In the genomic region with DNA sequence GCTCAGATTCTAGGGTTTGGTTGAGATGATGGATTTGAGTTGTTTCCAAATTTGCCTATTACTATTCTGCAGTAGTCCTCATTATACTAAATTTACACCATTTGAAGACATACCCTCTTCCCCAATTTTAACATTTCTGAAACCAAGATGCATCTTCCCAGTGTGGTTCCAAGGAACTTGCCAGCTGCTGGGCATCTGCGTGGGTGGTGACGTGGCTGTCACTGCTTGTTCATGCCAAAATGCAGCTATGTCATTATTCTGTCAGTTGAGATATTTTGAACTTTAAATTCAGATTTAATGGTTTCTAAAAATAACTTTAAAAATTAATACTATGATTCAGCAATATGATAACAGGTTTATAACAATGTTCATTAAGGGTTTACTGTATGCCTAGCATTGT, we compare ENCODE assay signal across 8 cellular contexts. TPM values are rescaled to one million over a fixed set of nuclear protein-coding genes. Genes with fewer than 3 reads are reported as not detected.
A peak's percentile ranks its signal among the peaks of the same experiment; 100 is the strongest.
DNase-seq lines count a peak whose midpoint lies in the region; ATAC-seq, FAIRE-seq and TF ChIP-seq lines count a peak whose summit lies in the region.

No MANE protein-coding gene starts in this region.

- peaks cover 0 to 53% (median 36%) of the 10 kb centered on the region in 8 donors for H3K9me3 Mint-ChIP-seq in CD4-positive, alpha-beta memory T cell
- peaks cover 21% of the 10 kb centered on the region for H3K9me3 Mint-ChIP-seq in osteocyte (ENCODE audit: unreplicated experiment)

- no peaks in the 10 kb centered on the region for H3K27me3 ChIP-seq in CD4-positive, alpha-beta memory T cell (ENCODE audit: insufficient read depth, low read length)
- H3K27me3 ChIP-seq in endothelial cell of umbilical vein (ENCODE audit: control insufficient read depth in 2 of 2, insufficient read depth in 2 of 2, low read length in 2 of 2) = no peaks in the 10 kb centered on the region

- H4K20me1 ChIP-seq in endothelial cell of umbilical vein (replicated peaks; ENCODE audit: control insufficient read depth, extremely low read depth, insufficient read depth, low read length) = no peaks in the 10 kb centered on the region

- TF ChIP-seq POLR2A in NB4 (IDR thresholded peaks at IDR 0.05; ENCODE audit: extremely low read depth, insufficient read length) (no peak), endothelial cell of umbilical vein (IDR thresholded peaks at IDR 0.05; ENCODE audit: low read depth, low read length) (no peak)

- peaks cover 0 to 4% of the 10 kb centered on the region in 2 donors for H3K9me3 ChIP-seq in CD4-positive, alpha-beta memory T cell (ENCODE audit: control insufficient read depth in 1 of 2, low read length in 2 of 2)
- H3K9me3 ChIP-seq in endothelial cell of umbilical vein (replicated peaks; ENCODE audit: control insufficient read depth, insufficient read depth, low read length) = no peaks in the 10 kb centered on the region

- FAIRE-seq in endothelial cell of umbilical vein (lab: Jason Lieb, UNC) = no peak

- CTCF ChIA-PET in CD4-positive, alpha-beta memory T cell (lab: Charles Lee; ENCODE audit: partially characterized antibody) = no interaction called here
- CTCF ChIA-PET in endothelial cell of umbilical vein (lab: Charles Lee) = interaction anchor here (0.6 to 3.1 kb wide), 6 partner anchors 25 to 436 kb away, joined by 3 to 18 read pairs (median 4); partner anchors contain the start of genes ZFP69B and ZNF684

- peak overlapping the region; percentile 61 to 70 for H3K4me3 ChIP-seq in CD4-positive, alpha-beta memory T cell (ENCODE audit: low read length in 2 of 2)
- H3K4me3 ChIP-seq in NB4 (ENCODE audit: low read depth, low read length) (peak overlapping the region; percentile 75), endothelial cell of umbilical vein (replicated peaks in 1 of 3; ENCODE audit: insufficient read depth in 1 of 3, low read depth in 1 of 3, low read length in 3 of 3) (no peak overlapping the region)

- H3K4me2 ChIP-seq in endothelial cell of umbilical vein (ENCODE audit: insufficient read depth, low read length) = peak overlapping the region; percentile 95

- H3K4me1 ChIP-seq in CD4-positive, alpha-beta memory T cell (ENCODE audit: insufficient read depth, low read length) = peaks cover 13% of the 10 kb centered on the region
- H3K4me1 ChIP-seq in endothelial cell of umbilical vein (ENCODE audit: control insufficient read depth, extremely low read depth, insufficient read depth, low read length) = peaks cover 12% of the 10 kb centered on the region

- no peak overlapping the region for H3K9ac ChIP-seq in endothelial cell of umbilical vein (replicated peaks; ENCODE audit: extremely low read depth, insufficient read depth, low read length)

- no peak for ATAC-seq in GM18867 (IDR thresholded peaks at IDR 0.05; ENCODE audit: unreplicated experiment)

- peaks cover 15% of the 10 kb centered on the region for H3K36me3 ChIP-seq in CD4-positive, alpha-beta memory T cell (ENCODE audit: insufficient read depth, low read length)
- H3K36me3 ChIP-seq in endothelial cell of umbilical vein (ENCODE audit: control insufficient read depth in 2 of 2, extremely low read depth in 1 of 2, insufficient read depth in 2 of 2, low read length in 2 of 2) = no peaks in the 10 kb centered on the region

- dilution Hi-C loops in endothelial cell of umbilical vein (cut with MboI; ENCODE audit: extremely low pct_ligation_motif_present, low sequenced_read_pairs) = no loop called here

- TF ChIP-seq CTCF in NB4 (IDR thresholded peaks at IDR 0.05; ENCODE audit: low read depth, low read length) = no peak
- no peak for TF ChIP-seq CTCF in endothelial cell of umbilical vein (IDR thresholded peaks at IDR 0.05; ENCODE audit: extremely low read depth in 1 of 2, insufficient read depth in 1 of 2, low read depth in 1 of 2, low read length in 2 of 2)
- no peak for TF ChIP-seq CTCF in osteocyte (IDR thresholded peaks at IDR 0.05)

- H2AFZ ChIP-seq in endothelial cell of umbilical vein (ENCODE audit: low read depth, low read length) = no peak overlapping the region

- TSS peak; percentile 16 for BruUV-seq in endothelial cell of umbilical vein (replicated peaks; lab: Mats Ljungman, UMichigan)

- POLR2A ChIA-PET in CD4-positive, alpha-beta memory T cell (lab: Charles Lee; ENCODE audit: partially characterized antibody) = interaction anchor here (0.9 to 3.2 kb wide), 5 partner anchors 20 to 501 kb away, joined by 3 to 20 read pairs (median 11); partner anchors contain the start of genes CTPS1, EXO5, ZFP69B and ZNF684
- POLR2A ChIA-PET in endothelial cell of umbilical vein (lab: Charles Lee) = interaction anchor here (1.2 kb wide), 1 partner anchor 30 kb away, joined by 4 read pairs; the partner anchor contains the start of gene EXO5

- peaks cover 16 to 26% (median 23%) of the 10 kb centered on the region in 4 donors for H3K4me1 Mint-ChIP-seq in CD4-positive, alpha-beta memory T cell
- peaks cover 16% of the 10 kb centered on the region for H3K4me1 Mint-ChIP-seq in osteocyte (ENCODE audit: unreplicated experiment)

- peak overlapping the region; percentile 52 for H3K27ac ChIP-seq in CD4-positive, alpha-beta memory T cell (ENCODE audit: low read depth, low read length)
- no peak overlapping the region for H3K27ac ChIP-seq in endothelial cell of umbilical vein (ENCODE audit: insufficient read depth, low read depth, low read length)

- intact Hi-C loops in CD4-positive, alpha-beta memory T cell (cut with micrococcal nuclease) = no loop called here
- intact Hi-C loops in endothelial cell of umbilical vein (cut with micrococcal nuclease) = loop anchor here (2.0 kb wide), 1 partner anchor 31 kb away; the partner anchor contains the start of gene EXO5

- H3K79me2 ChIP-seq in endothelial cell of umbilical vein (ENCODE audit: control insufficient read depth, insufficient read depth, low read length) = no peaks in the 10 kb centered on the region

- no peak for DNase-seq in CD4-positive, alpha-beta memory T cell
- DNase-seq in NB4 (ENCODE audit: low read depth) = no peak
- no peak for DNase-seq in endothelial cell of umbilical vein (ENCODE audit: low read depth, low spot score)
- DNase-seq in osteocyte (ENCODE audit: extremely low spot score, unreplicated experiment) = no peak
- DNase-seq in NCI-H1436 (lab: John Stamatoyannopoulos, UW) = no peak
- no peak for DNase-seq in EL
- DNase-seq in cerebellar nuclear complex (lab: John Stamatoyannopoulos, UW) = no peak

- peaks cover 42 to 43% of the 10 kb centered on the region in 2 donors for H3K36me3 Mint-ChIP-seq in CD4-positive, alpha-beta memory T cell
- peaks cover 25% of the 10 kb centered on the region for H3K36me3 Mint-ChIP-seq in osteocyte (ENCODE audit: unreplicated experiment)

- no peaks in the 10 kb centered on the region for H3K9me1 ChIP-seq in endothelial cell of umbilical vein (replicated peaks; ENCODE audit: control insufficient read depth, extremely low read depth, insufficient read depth, low read length)

- H3K27me3 Mint-ChIP-seq in CD4-positive, alpha-beta memory T cell = no peaks in the 10 kb centered on the region
- H3K27me3 Mint-ChIP-seq in osteocyte (ENCODE audit: unreplicated experiment) = no peaks in the 10 kb centered on the region

- H3K4me3 Mint-ChIP-seq in CD4-positive, alpha-beta memory T cell = peak overlapping the region; percentile 85 to 93 (median 90)
- peak overlapping the region; percentile 83 for H3K4me3 Mint-ChIP-seq in osteocyte (ENCODE audit: unreplicated experiment)

- peak overlapping the region in 6 of 7 donors; percentile 11 to 91 (median 86) for H3K27ac Mint-ChIP-seq in CD4-positive, alpha-beta memory T cell
- H3K27ac Mint-ChIP-seq in osteocyte (ENCODE audit: unreplicated experiment) = peak overlapping the region; percentile 54

RNA-seq across cellular contexts. Expression of gene ZFP69, which starts 1.2 kb away (rescaled TPM):
- total RNA-seq in CD4-positive, alpha-beta memory T cell = 1 to 10 TPM; 3.3 to 4.3 TPM
- polyA plus RNA-seq in CD4-positive, alpha-beta memory T cell = 1 to 10 TPM; 3.8 to 6.1 TPM
- total RNA-seq in endothelial cell of umbilical vein = 2.4 and 3.2 TPM in 2 replicates
- polyA plus RNA-seq in endothelial cell of umbilical vein = 0.78 and 0.98 TPM in 2 replicates
- polyA plus RNA-seq in endothelial cell of umbilical vein (2011; cell fraction: cytosol; rRNA removed) = 1.4 and 1.7 TPM in 2 replicates
- 1.8 and 2.0 TPM in 2 replicates for polyA plus RNA-seq in endothelial cell of umbilical vein (2011; cell fraction: nucleus; rRNA removed)
- polyA plus RNA-seq in endothelial cell of umbilical vein (2012) = 1.4 and 1.8 TPM in 2 replicates
- 0.98 and 1.8 TPM in 2 replicates for polyA minus RNA-seq in endothelial cell of umbilical vein
- not detected for polyA minus RNA-seq in endothelial cell of umbilical vein (2011; cell fraction: cytosol; rRNA and poly(A)+ RNA removed)
- polyA minus RNA-seq in endothelial cell of umbilical vein (2011; cell fraction: nucleus; rRNA and poly(A)+ RNA removed) = 0.67 and 0.96 TPM in 2 replicates
- total RNA-seq in osteocyte = 3.7 and 4.9 TPM in 2 replicates

RNA-seq across cellular contexts. Expression of gene ZFP69B, which starts 28.0 kb away (rescaled TPM):
- total RNA-seq in CD4-positive, alpha-beta memory T cell = 1 to 10 TPM; 7.5 to 7.9 TPM
- polyA plus RNA-seq in CD4-positive, alpha-beta memory T cell = 1 to 10 TPM; 2.1 to 2.4 TPM
- total RNA-seq in endothelial cell of umbilical vein = 2.7 and 3.4 TPM in 2 replicates
- polyA plus RNA-seq in endothelial cell of umbilical vein = 0.56 and 0.81 TPM in 2 replicates
- polyA plus RNA-seq in endothelial cell of umbilical vein (2011; cell fraction: cytosol; rRNA removed) = 1.2 TPM in 2 replicates
- polyA plus RNA-seq in endothelial cell of umbilical vein (2011; cell fraction: nucleus; rRNA removed) = 1.7 and 2.0 TPM in 2 replicates
- 2.6 and 3.7 TPM in 2 replicates for polyA plus RNA-seq in endothelial cell of umbilical vein (2012)
- 1.1 and 2.1 TPM in 2 replicates for polyA minus RNA-seq in endothelial cell of umbilical vein
- not detected for polyA minus RNA-seq in endothelial cell of umbilical vein (2011; cell fraction: cytosol; rRNA and poly(A)+ RNA removed)
- 1.5 and 1.6 TPM in 2 replicates for polyA minus RNA-seq in endothelial cell of umbilical vein (2011; cell fraction: nucleus; rRNA and poly(A)+ RNA removed)
- total RNA-seq in osteocyte = 6.7 TPM in 2 replicates

RNA-seq across cellular contexts. Expression of gene EXO5, which starts 30.3 kb away (rescaled TPM):
- total RNA-seq in CD4-positive, alpha-beta memory T cell = 10 to 100 TPM; 10.1 to 10.7 TPM
- polyA plus RNA-seq in CD4-positive, alpha-beta memory T cell = 1 to 10 TPM; 4.0 to 6.8 TPM
- 9.2 and 13.0 TPM in 2 replicates for total RNA-seq in endothelial cell of umbilical vein
- polyA plus RNA-seq in endothelial cell of umbilical vein = 5.9 and 7.0 TPM in 2 replicates
- polyA plus RNA-seq in endothelial cell of umbilical vein (2011; cell fraction: cytosol; rRNA removed) = 8.5 and 8.8 TPM in 2 replicates
- polyA plus RNA-seq in endothelial cell of umbilical vein (2011; cell fraction: nucleus; rRNA removed) = 11.5 and 17.0 TPM in 2 replicates
- 5.9 and 9.0 TPM in 2 replicates for polyA plus RNA-seq in endothelial cell of umbilical vein (2012)
- polyA minus RNA-seq in endothelial cell of umbilical vein = 7.9 and 8.0 TPM in 2 replicates
- 5.2 TPM for polyA minus RNA-seq in endothelial cell of umbilical vein (2011; cell fraction: cytosol; rRNA and poly(A)+ RNA removed)
- polyA minus RNA-seq in endothelial cell of umbilical vein (2011; cell fraction: nucleus; rRNA and poly(A)+ RNA removed) = 4.0 and 6.3 TPM in 2 replicates
- 9.7 and 10.0 TPM in 2 replicates for total RNA-seq in osteocyte

RNA-seq across cellular contexts. Expression of gene ZNF684, which starts 53.2 kb away (rescaled TPM):
- 1 to 10 TPM; 4.4 to 5.5 TPM for total RNA-seq in CD4-positive, alpha-beta memory T cell
- 1 to 10 TPM; 2.0 to 3.8 TPM for polyA plus RNA-seq in CD4-positive, alpha-beta memory T cell
- total RNA-seq in endothelial cell of umbilical vein = 5.5 and 5.8 TPM in 2 replicates
- 2.4 and 2.9 TPM in 2 replicates for polyA plus RNA-seq in endothelial cell of umbilical vein
- polyA plus RNA-seq in endothelial cell of umbilical vein (2011; cell fraction: cytosol; rRNA removed) = 2.8 and 3.4 TPM in 2 replicates
- 3.6 TPM in 2 replicates for polyA plus RNA-seq in endothelial cell of umbilical vein (2011; cell fraction: nucleus; rRNA removed)
- polyA plus RNA-seq in endothelial cell of umbilical vein (2012) = 2.5 and 3.2 TPM in 2 replicates
- polyA minus RNA-seq in endothelial cell of umbilical vein = 2.8 and 3.6 TPM in 2 replicates
- 2.0 TPM for polyA minus RNA-seq in endothelial cell of umbilical vein (2011; cell fraction: cytosol; rRNA and poly(A)+ RNA removed)
- polyA minus RNA-seq in endothelial cell of umbilical vein (2011; cell fraction: nucleus; rRNA and poly(A)+ RNA removed) = 1.5 and 2.3 TPM in 2 replicates
- 4.7 and 5.4 TPM in 2 replicates for total RNA-seq in osteocyte

Comparison
In these comparisons a context has a peak if more than half of its experiments do, and no peak if none do; other contexts are left out.
1. H3K4me3 ChIP-seq: peak in CD4-positive, alpha-beta memory T cell (2 of 2) and NB4 (single experiment); none in endothelial cell of umbilical vein (0 of 3).